ENCODE assay signal across 23 cellular contexts in the genomic region with DNA sequence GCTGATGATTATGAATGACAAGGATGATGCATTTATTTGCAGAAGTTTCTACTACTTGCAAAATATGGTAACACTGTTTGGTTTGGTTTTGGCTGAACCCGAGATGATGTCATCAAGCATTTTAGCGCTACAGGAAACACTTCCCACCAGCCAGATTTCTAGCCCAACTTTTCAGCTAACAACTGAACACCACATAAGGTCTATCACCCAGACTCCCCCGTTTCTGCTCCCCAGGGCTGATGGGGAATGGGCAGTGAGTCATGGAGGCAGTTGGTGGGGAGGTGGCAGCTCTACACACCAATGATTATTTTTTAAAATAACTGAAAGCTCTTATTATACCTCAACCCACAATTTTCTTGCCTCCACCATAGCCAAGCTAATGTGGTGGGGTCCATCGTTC.
A peak's percentile ranks its signal among the peaks of the same experiment; 100 is the strongest.
DNase-seq lines count a peak whose midpoint lies in the region; FAIRE-seq and TF ChIP-seq lines count a peak whose summit lies in the region.
"Had no signal": no experiment of that assay in that cellular context is flagged by ENCODE, and none has a peak within 500 bp of the region (broad histone marks: within the 10 kb centered on the region; RNA-seq: fewer than 3 reads in every experiment).

No MANE protein-coding gene starts in this region.

- FAIRE-seq in urothelium cell line (lab: Jason Lieb, UNC), result no peak
- FAIRE-seq: A549, GM12891, GM18507 had no signal

- no peaks in the 10 kb centered on the region for H3K4me1 ChIP-seq in vagina
- H3K4me1 ChIP-seq: A549, HAP-1 had no signal

- intact Hi-C loops in vagina (cut with DNase I), result no loop called here

- no peaks in the 10 kb centered on the region for H3K27me3 ChIP-seq in vagina

- no peak for TF ChIP-seq POLR2A in vagina (IDR thresholded peaks at IDR 0.05)

- peak; percentile 10 for DNase-seq in NK-92 treated with Interleukin-12 subunit alpha and Interleukin-12 subunit beta, amount 100 ng/mL, for 24 hours (lab: John Stamatoyannopoulos, UW)
- DNase-seq in NK-92 (lab: John Stamatoyannopoulos, UW; ENCODE audit: unreplicated experiment) (no peak), HT1080 (ENCODE audit: low read depth) (peak; percentile 8), NCI-H226 (peak; percentile 37), urothelium cell line (ENCODE audit: low spot score) (peak; percentile 10), NCI-H524 treated with DMSO at 0.1 percent for 48 hours (lab: John Stamatoyannopoulos, UW) (no peak), vagina (ENCODE audit: extremely low spot score in 2 of 2) (no peak)
- DNase-seq: 8988T; ACHN; AML-193; C1 segment of cervical spinal cord; Calu3; CD4-positive, alpha-beta memory T cell; COR-L47; DMS53; DMS79 treated with DMSO at 0.1 percent for 48 hours; GF-D8; HFFc6 had no signal

- no peak overlapping the region for H3K27ac ChIP-seq in vagina
- H3K27ac ChIP-seq: A549 had no signal

- H3K9me3 ChIP-seq in vagina, result no peaks in the 10 kb centered on the region
- H3K9me3 ChIP-seq: HAP-1 had no signal

- no peak overlapping the region for H3K4me3 ChIP-seq in vagina
- H3K4me3 ChIP-seq: A549, GM23338, HAP-1 had no signal

- TF ChIP-seq CTCF in vagina (IDR thresholded peaks at IDR 0.05), result no peak

- H3K36me3 ChIP-seq in vagina, result no peaks in the 10 kb centered on the region
- H3K36me3 ChIP-seq: HAP-1 had no signal

Comparison
In these comparisons a context has a peak if more than half of its experiments do, and no peak if none do; other contexts are left out.
1. DNase-seq: peak in NK-92 treated with Interleukin-12 subunit alpha and Interleukin-12 subunit beta, amount 100 ng/mL, for 24 hours (single experiment), HT1080 (single experiment), NCI-H226 (single experiment) and urothelium cell line (single experiment); none in NK-92 (single experiment), NCI-H524 treated with DMSO at 0.1 percent for 48 hours (single experiment) and vagina (0 of 2).